21 cellular contexts compared by ENCODE assay signal in genomic region chr2:194105358-194105757, GRCh38.
DNase-seq lines count a peak whose midpoint lies in the region; ATAC-seq and TF ChIP-seq lines count a peak whose summit lies in the region.
"Had no signal": no experiment of that assay in that cellular context is flagged by ENCODE, and none has a peak within 500 bp of the region (broad histone marks: within the 10 kb centered on the region; RNA-seq: fewer than 3 reads in every experiment).

No MANE protein-coding gene starts in this region.

- ATAC-seq in GM18505 (IDR thresholded peaks at IDR 0.05; ENCODE audit: unreplicated experiment): peak; percentile 32
- peak; percentile 53 for ATAC-seq in GM21390 (IDR thresholded peaks at IDR 0.05; ENCODE audit: unreplicated experiment)
- peak; percentile 50 for ATAC-seq in HG03025 (IDR thresholded peaks at IDR 0.05; ENCODE audit: low FRiP score, unreplicated experiment)
- ATAC-seq in stimulated activated naive B cell treated with anti-CD40 and anti-IgM and Interleukin-4, amounts not matched to agents 10 μg/mL and 1 μg/mL and 100 μg/mL, for 72 hours (replicated peaks): no peak

- DNase-seq in NCI-H1694 treated with DMSO at 0.1 percent for 48 hours (lab: John Stamatoyannopoulos, UW) (no peak), NCI-H526 (lab: John Stamatoyannopoulos, UW) (no peak)
- no peak for DNase-seq in stimulated activated CD8-positive, alpha-beta memory T cell treated with anti-CD3 and anti-CD28 coated beads, Interleukin-4, amount 100 ng/mL, for 48 hours
- no peak for DNase-seq in stimulated activated naive B cell treated with anti-CD40 and anti-IgM and Interleukin-4, amounts not matched to agents 10 μg/mL and 1 μg/mL and 100 μg/mL, for 72 hours
- DNase-seq: COR-L47; lower lobe of right lung; NCI-H1092 treated with DMSO at 0.1 percent for 48 hours; NCI-H526 treated with DMSO at 0.1 percent for 48 hours; PC-9; right cardiac atrium; stimulated activated CD4-positive, alpha-beta T cell treated with anti-CD3 and anti-CD28 coated beads, Interleukin-15, amount 100 ng/mL, for 24 hours; stimulated activated naive CD4-positive, alpha-beta T cell treated with Interleukin-2 at 50 U/mL for 16 hours; T1000; transverse colon had no signal

- no peak overlapping the region for H3K27ac Mint-ChIP-seq in stimulated activated naive B cell treated with anti-CD40 and anti-IgM and Interleukin-4, amounts not matched to agents 10 μg/mL and 1 μg/mL and 100 μg/mL, for 72 hours
- H3K27ac Mint-ChIP-seq: activated T-helper 2 cell treated with anti-CD3 and anti-CD28 coated beads, Interferon-gamma antibody, Interleukin-2, Interleukin-4, amounts not matched to agents 10 μg/mL and 5 μg/mL and 100 μg/mL, durations not matched to agents 14 hours and 24 hours and 36 hours had no signal

- no peak for TF ChIP-seq POLR2A in GM18505 (IDR thresholded peaks at IDR 0.05; ENCODE audit: borderline replicate concordance, extremely low read depth, insufficient read depth, insufficient read length)

- no peaks in the 10 kb centered on the region for H3K27me3 ChIP-seq in OCI-LY1 (ENCODE audit: insufficient read depth, low read length)
- H3K27me3 ChIP-seq: transverse colon had no signal

- TF ChIP-seq CTCF in OCI-LY1 (IDR thresholded peaks at IDR 0.05; ENCODE audit: low read length): no peak

- H4K20me1 ChIP-seq in OCI-LY1 (ENCODE audit: insufficient read depth, low read length): no peaks in the 10 kb centered on the region

- H3K27me3 Mint-ChIP-seq in stimulated activated naive B cell treated with anti-CD40 and anti-IgM and Interleukin-4, amounts not matched to agents 10 μg/mL and 1 μg/mL and 100 μg/mL, for 72 hours: no peaks in the 10 kb centered on the region

- no peak overlapping the region for H3K4me2 ChIP-seq in OCI-LY1 (ENCODE audit: low read length)
- H3K4me2 ChIP-seq: PC-9 had no signal

- 0 out of 2 replicates have a peak overlapping the region, but pooled peaks have one; percentile 49 for H2AFZ ChIP-seq in OCI-LY1 (ENCODE audit: low read length)

- H3K9me3 ChIP-seq in OCI-LY1 (ENCODE audit: low read length): no peaks in the 10 kb centered on the region
- H3K9me3 ChIP-seq: lower lobe of right lung, transverse colon had no signal

- no peaks in the 10 kb centered on the region for H3K9me2 ChIP-seq in OCI-LY1 (ENCODE audit: low read depth, low read length)

- no peaks in the 10 kb centered on the region for H3K9me3 Mint-ChIP-seq in stimulated activated naive B cell treated with anti-CD40 and anti-IgM and Interleukin-4, amounts not matched to agents 10 μg/mL and 1 μg/mL and 100 μg/mL, for 72 hours
- H3K9me3 Mint-ChIP-seq: activated T-helper 2 cell treated with anti-CD3 and anti-CD28 coated beads, Interferon-gamma antibody, Interleukin-2, Interleukin-4, amounts not matched to agents 10 μg/mL and 5 μg/mL and 100 μg/mL, durations not matched to agents 14 hours and 24 hours and 36 hours had no signal

- H3K4me1 Mint-ChIP-seq in stimulated activated naive B cell treated with anti-CD40 and anti-IgM and Interleukin-4, amounts not matched to agents 10 μg/mL and 1 μg/mL and 100 μg/mL, for 72 hours: peaks cover 5 to 13% of the 10 kb centered on the region in 2 donors

- H3K4me3 ChIP-seq in OCI-LY1 (ENCODE audit: low read depth, low read length, poor library complexity, severe bottlenecking): no peak overlapping the region
- H3K4me3 ChIP-seq: coronary artery, lower lobe of right lung, PC-9, SK-N-MC, transverse colon had no signal

- peak overlapping the region; percentile 92 for H3K27ac ChIP-seq in OCI-LY1 (ENCODE audit: low read depth, low read length, poor library complexity, severe bottlenecking)
- H3K27ac ChIP-seq: coronary artery, lower lobe of right lung, PC-9, transverse colon had no signal

- H3K4me3 Mint-ChIP-seq in stimulated activated naive B cell treated with anti-CD40 and anti-IgM and Interleukin-4, amounts not matched to agents 10 μg/mL and 1 μg/mL and 100 μg/mL, for 72 hours: no peak overlapping the region

- no peaks in the 10 kb centered on the region for H3K36me3 ChIP-seq in OCI-LY1 (ENCODE audit: insufficient read depth, low read length)
- H3K36me3 ChIP-seq: lower lobe of right lung, transverse colon had no signal

- 0 out of 2 replicates have a peak, but pooled peaks cover 4% of the 10 kb centered on the region for H3F3A ChIP-seq in OCI-LY1 (ENCODE audit: insufficient read depth, low read length)

- H3K4me1 ChIP-seq in OCI-LY1 (ENCODE audit: insufficient read depth, low read length, severe bottlenecking): peaks cover 29% of the 10 kb centered on the region
- H3K4me1 ChIP-seq: lower lobe of right lung, transverse colon had no signal

- no peaks in the 10 kb centered on the region for H3K36me3 Mint-ChIP-seq in stimulated activated naive B cell treated with anti-CD40 and anti-IgM and Interleukin-4, amounts not matched to agents 10 μg/mL and 1 μg/mL and 100 μg/mL, for 72 hours

- no peaks in the 10 kb centered on the region for H3K79me2 ChIP-seq in OCI-LY1 (ENCODE audit: insufficient read depth, low read length)

- no peak overlapping the region for H3K9ac ChIP-seq in OCI-LY1 (ENCODE audit: low read length)

Comparison
In these comparisons a context has a peak if more than half of its experiments do, and no peak if none do; other contexts are left out.
1. ATAC-seq: peak in GM18505 (single experiment), GM21390 (single experiment) and HG03025 (single experiment); none in stimulated activated naive B cell treated with anti-CD40 and anti-IgM and Interleukin-4, amounts not matched to agents 10 μg/mL and 1 μg/mL and 100 μg/mL, for 72 hours (0 of 2).